In genomic region chr11:118306556-118306955, GRCh38 we compare ENCODE assay signal across 17 cellular contexts. TPM values are rescaled to one million over a fixed set of nuclear protein-coding genes. Genes with fewer than 3 reads are reported as not detected.
DNase-seq lines count a peak whose midpoint lies in the region; ATAC-seq, FAIRE-seq and TF ChIP-seq lines count a peak whose summit lies in the region.
"Had no signal": no experiment of that assay in that cellular context is flagged by ENCODE, and none has a peak within 500 bp of the region (broad histone marks: within the 10 kb centered on the region; RNA-seq: fewer than 3 reads in every experiment).

No MANE protein-coding gene starts in this region.

- no peak for FAIRE-seq in small intestine (lab: Jason Lieb, UNC)
- FAIRE-seq: GM12892 had no signal

- H3K9me3 ChIP-seq in CD4-positive, CD25-positive, alpha-beta regulatory T cell (ENCODE audit: control insufficient read depth in 2 of 2, low read length in 2 of 2): no peaks in the 10 kb centered on the region
- H3K9me3 ChIP-seq in lower lobe of right lung (no peaks in the 10 kb centered on the region), small intestine (ENCODE audit: control insufficient read depth, low read depth) (no peaks in the 10 kb centered on the region), psoas muscle (no peaks in the 10 kb centered on the region)
- H3K9me3 ChIP-seq: adrenal gland, SJCRH30 had no signal

- H3K27me3 Mint-ChIP-seq in CD4-positive, CD25-positive, alpha-beta regulatory T cell: peaks cover 5% of the 10 kb centered on the region

- H3K4me3 Mint-ChIP-seq in CD4-positive, CD25-positive, alpha-beta regulatory T cell: peak overlapping the region; percentile 86 to 100 (median 99)
- H3K4me3 Mint-ChIP-seq: stimulated activated naive B cell treated with anti-CD40 and anti-IgM and Interleukin-4, amounts not matched to agents 10 μg/mL and 1 μg/mL and 100 μg/mL, for 72 hours had no signal

- peak overlapping the region; percentile 75 to 99 (median 87) for H3K27ac Mint-ChIP-seq in CD4-positive, CD25-positive, alpha-beta regulatory T cell

- peak in 1 of 3 donors; percentile 43 for DNase-seq in CD4-positive, CD25-positive, alpha-beta regulatory T cell
- peak; percentile 47 for DNase-seq in RPMI7951 (ENCODE audit: low read depth)
- DNase-seq in activated T-cell treated with anti-CD3 and anti-CD28 coated beads, Interleukin-2, amount 50 U/mL, for 48 hours: peak; percentile 57 to 65
- DNase-seq in lower lobe of right lung: no peak
- DNase-seq in small intestine: no peak
- DNase-seq in psoas muscle: no peak
- no peak for DNase-seq in left cardiac atrium
- DNase-seq: adrenal gland; NCI-H2081 treated with DMSO at 0.1 percent for 48 hours; posterior cingulate gyrus; SJCRH30; stimulated activated naive B cell treated with anti-CD40 and anti-IgM and Interleukin-4, amounts not matched to agents 10 μg/mL and 1 μg/mL and 100 μg/mL, for 72 hours had no signal

- ATAC-seq in CD4-positive, CD25-positive, alpha-beta regulatory T cell (ENCODE audit: low read depth in 2 of 2): no peak
- ATAC-seq in lower lobe of right lung: no peak
- no peak for ATAC-seq in psoas muscle
- no peak for ATAC-seq in GM21447 (IDR thresholded peaks at IDR 0.05; ENCODE audit: unreplicated experiment)
- no peak for ATAC-seq in left cardiac atrium
- ATAC-seq: stimulated activated naive B cell treated with anti-CD40 and anti-IgM and Interleukin-4, amounts not matched to agents 10 μg/mL and 1 μg/mL and 100 μg/mL, for 72 hours had no signal

- H3K4me1 ChIP-seq in CD4-positive, CD25-positive, alpha-beta regulatory T cell (ENCODE audit: control insufficient read depth, insufficient read depth, low read length, poor library complexity, severe bottlenecking): peaks cover 75% of the 10 kb centered on the region
- no peaks in the 10 kb centered on the region for H3K4me1 ChIP-seq in lower lobe of right lung
- H3K4me1 ChIP-seq in small intestine (ENCODE audit: control insufficient read depth in 2 of 2, insufficient read depth in 1 of 2, low read depth in 1 of 2, low read length in 1 of 2): no peaks in the 10 kb centered on the region
- H3K4me1 ChIP-seq in psoas muscle: no peaks in the 10 kb centered on the region
- H3K4me1 ChIP-seq: adrenal gland, SJCRH30 had no signal

- H3K36me3 ChIP-seq in CD4-positive, CD25-positive, alpha-beta regulatory T cell (ENCODE audit: control insufficient read depth, insufficient read depth, low read length): peaks cover 27% of the 10 kb centered on the region
- H3K36me3 ChIP-seq in lower lobe of right lung (no peaks in the 10 kb centered on the region), small intestine (ENCODE audit: control insufficient read depth in 2 of 2, insufficient read depth in 2 of 2, low read length in 2 of 2) (no peaks in the 10 kb centered on the region), psoas muscle (ENCODE audit: insufficient read depth in 1 of 2, low read depth in 1 of 2) (no peaks in the 10 kb centered on the region)
- H3K36me3 ChIP-seq: adrenal gland, SJCRH30 had no signal

- no peaks in the 10 kb centered on the region for H3K27me3 ChIP-seq in CD4-positive, CD25-positive, alpha-beta regulatory T cell (ENCODE audit: control insufficient read depth, insufficient read depth, low read length)
- H3K27me3 ChIP-seq in lower lobe of right lung (ENCODE audit: low read depth) (no peaks in the 10 kb centered on the region), small intestine (ENCODE audit: control insufficient read depth in 2 of 2, insufficient read depth in 2 of 2, low read length in 2 of 2) (peaks cover 0 to 2% of the 10 kb centered on the region in 2 donors), psoas muscle (ENCODE audit: insufficient read depth in 3 of 3, low read length in 2 of 3) (peaks cover 0 to 5% (median 0%) of the 10 kb centered on the region in 3 donors)
- H3K27me3 ChIP-seq: adrenal gland, SJCRH30 had no signal

- H3K4me3 ChIP-seq in CD4-positive, CD25-positive, alpha-beta regulatory T cell (ENCODE audit: low read depth, low read length): peak overlapping the region; percentile 98
- H3K4me3 ChIP-seq in lower lobe of right lung (peak overlapping the region; percentile 5), small intestine (ENCODE audit: low read depth in 1 of 2, low read length in 2 of 2) (no peak overlapping the region), psoas muscle (no peak overlapping the region)
- H3K4me3 ChIP-seq: adrenal gland, coronary artery, SJCRH30 had no signal

- H3K9me3 Mint-ChIP-seq in CD4-positive, CD25-positive, alpha-beta regulatory T cell: no peaks in the 10 kb centered on the region

- H3K4me1 Mint-ChIP-seq in CD4-positive, CD25-positive, alpha-beta regulatory T cell: peaks cover 20 to 86% (median 56%) of the 10 kb centered on the region in 4 donors

- WGBS in small intestine, 3 donors: 73 to 74% (median 73%) methylated on average over 2 of the region's 2 CpGs
- WGBS in psoas muscle, 3 donors: 78 to 93% (median 78%) methylated on average over 2 of the region's 2 CpGs

- H3K36me3 Mint-ChIP-seq in CD4-positive, CD25-positive, alpha-beta regulatory T cell: peaks cover 48% of the 10 kb centered on the region
- H3K36me3 Mint-ChIP-seq: stimulated activated naive B cell treated with anti-CD40 and anti-IgM and Interleukin-4, amounts not matched to agents 10 μg/mL and 1 μg/mL and 100 μg/mL, for 72 hours had no signal

- TF ChIP-seq CTCF in lower lobe of right lung (IDR thresholded peaks at IDR 0.05) (no peak), psoas muscle (IDR thresholded peaks at IDR 0.05) (no peak)

- peak overlapping the region; percentile 89 for H3K27ac ChIP-seq in CD4-positive, CD25-positive, alpha-beta regulatory T cell (ENCODE audit: insufficient read depth, low read length, poor library complexity, severe bottlenecking)
- H3K27ac ChIP-seq in lower lobe of right lung (no peak overlapping the region), small intestine (ENCODE audit: low read depth in 1 of 2, low read length in 1 of 2) (peak overlapping the region in 1 of 2 donors; percentile 19), psoas muscle (no peak overlapping the region)
- H3K27ac ChIP-seq: adrenal gland, coronary artery, SJCRH30 had no signal

- intact Hi-C loops in lower lobe of right lung (cut with DNase I): no loop called here
- intact Hi-C loops in psoas muscle (cut with DNase I): no loop called here
- intact Hi-C loops in left cardiac atrium (cut with DNase I): no loop called here

RNA-seq across cellular contexts. Expression of gene CD3E, which starts 2.0 kb away (rescaled TPM):
- total RNA-seq in CD4-positive, CD25-positive, alpha-beta regulatory T cell: 585 TPM
- 100 to 1,000 TPM; 704 to 823 (median 778) TPM for polyA plus RNA-seq in CD4-positive, CD25-positive, alpha-beta regulatory T cell
- not detected in 2 replicates for total RNA-seq in RPMI7951 (2014; rRNA removed; shearing (Covaris generic))
- 9.9 TPM for total RNA-seq in lower lobe of right lung
- 10 to 100 TPM in 1 of 3 donors, 1 to 10 TPM in 2; 5.9 to 13.8 (median 6.9) TPM for polyA plus RNA-seq in small intestine
- 1 to 10 TPM in 1 of 4 donors, under 1 TPM in 3; 0.24 to 1.2 (median 0.67) TPM for total RNA-seq in psoas muscle
- under 1 TPM; 0.15 to 0.27 (median 0.22) TPM for polyA plus RNA-seq in psoas muscle
- total RNA-seq in left cardiac atrium: 1 to 10 TPM; 1.6 to 3.7 TPM
- total RNA-seq: Daoy, H4, SJCRH30 had no signal

RNA-seq across cellular contexts. Expression of gene CD3D, which starts 35.9 kb away (rescaled TPM):
- total RNA-seq in CD4-positive, CD25-positive, alpha-beta regulatory T cell: 476 TPM
- polyA plus RNA-seq in CD4-positive, CD25-positive, alpha-beta regulatory T cell: 1,000 to 10,000 TPM; 1,148 to 1,577 (median 1,304) TPM
- not detected in 2 replicates for total RNA-seq in RPMI7951 (2014; rRNA removed; shearing (Covaris generic))
- total RNA-seq in lower lobe of right lung: 7.4 TPM
- 10 to 100 TPM in 1 of 3 donors, 1 to 10 TPM in 2; 5.4 to 14.6 (median 6.9) TPM for polyA plus RNA-seq in small intestine
- under 1 TPM in 3 of 4 donors, not detected in 1; 0.45 to 0.81 (median 0.50) TPM for total RNA-seq in psoas muscle
- polyA plus RNA-seq in psoas muscle: under 1 TPM; 0.12 to 0.20 (median 0.19) TPM
- total RNA-seq in left cardiac atrium: 1 to 10 TPM in 1 of 2 donors, under 1 TPM in 1; 0.86 to 2.0 TPM
- total RNA-seq: H4, SJCRH30 had no signal

RNA-seq across cellular contexts. Expression of gene CD3G, which starts 37.6 kb away (rescaled TPM):
- total RNA-seq in CD4-positive, CD25-positive, alpha-beta regulatory T cell: 196 TPM
- 100 to 1,000 TPM; 393 to 477 (median 433) TPM for polyA plus RNA-seq in CD4-positive, CD25-positive, alpha-beta regulatory T cell
- total RNA-seq in RPMI7951 (2014; rRNA removed; shearing (Covaris generic)): not detected in 2 replicates
- total RNA-seq in lower lobe of right lung (4.0 TPM), psoas muscle (under 1 TPM; 0.26 to 0.71 (median 0.57) TPM), left cardiac atrium (1 to 10 TPM in 1 of 2 donors, under 1 TPM in 1; 0.76 to 1.4 TPM)
- polyA plus RNA-seq in small intestine (1 to 10 TPM in 2 of 3 donors, under 1 TPM in 1; 0.45 to 7.3 (median 1.1) TPM), psoas muscle (under 1 TPM; 0.01 to 0.05 (median 0.04) TPM)
- total RNA-seq: Daoy, H4, SJCRH30 had no signal

RNA-seq across cellular contexts. Expression of gene MPZL2, which starts 42.5 kb away (rescaled TPM):
- total RNA-seq in CD4-positive, CD25-positive, alpha-beta regulatory T cell: 1.0 TPM
- polyA plus RNA-seq in CD4-positive, CD25-positive, alpha-beta regulatory T cell: under 1 TPM in 1 of 4 donors, not detected in 3; 0.37 TPM
- total RNA-seq in RPMI7951 (2014; rRNA removed; shearing (Covaris generic)): 0.72 TPM in 1 of 2 replicates, not detected in the other
- total RNA-seq in lower lobe of right lung: 85.3 TPM
- polyA plus RNA-seq in small intestine: 10 to 100 TPM in 1 of 3 donors, 1 to 10 TPM in 2; 1.6 to 27.5 (median 3.1) TPM
- total RNA-seq in psoas muscle: 1 to 10 TPM; 1.1 to 8.1 (median 3.5) TPM
- polyA plus RNA-seq in psoas muscle: 1 to 10 TPM; 1.0 to 3.9 (median 2.7) TPM
- 10 to 100 TPM; 11.6 to 47.8 TPM for total RNA-seq in left cardiac atrium
- total RNA-seq: SJCRH30 had no signal

RNA-seq across cellular contexts. Expression of gene UBE4A, which starts 52.8 kb away (rescaled TPM):
- total RNA-seq in CD4-positive, CD25-positive, alpha-beta regulatory T cell: 49.1 TPM
- 10 to 100 TPM; 23.5 to 29.2 (median 25.4) TPM for polyA plus RNA-seq in CD4-positive, CD25-positive, alpha-beta regulatory T cell
- 48.6 and 60.2 TPM in 2 replicates for total RNA-seq in RPMI7951 (2014; rRNA removed; shearing (Covaris generic))
- 40.8 TPM for total RNA-seq in lower lobe of right lung
- 10 to 100 TPM; 11.3 to 14.8 (median 13.6) TPM for polyA plus RNA-seq in small intestine
- 10 to 100 TPM; 21.0 to 42.3 (median 33.0) TPM for total RNA-seq in psoas muscle
- 10 to 100 TPM; 15.0 to 31.1 (median 16.8) TPM for polyA plus RNA-seq in psoas muscle
- 10 to 100 TPM; 32.9 to 41.2 TPM for total RNA-seq in left cardiac atrium

Comparison
In these comparisons a context has a peak if more than half of its experiments do, and no peak if none do; other contexts are left out.
1. DNase-seq: peak in RPMI7951 (single experiment) and activated T-cell treated with anti-CD3 and anti-CD28 coated beads, Interleukin-2, amount 50 U/mL, for 48 hours (2 of 2); none in lower lobe of right lung (single experiment), small intestine (single experiment), psoas muscle (0 of 2) and left cardiac atrium (single experiment).
2. H3K4me3 ChIP-seq: peak in CD4-positive, CD25-positive, alpha-beta regulatory T cell (single experiment) and lower lobe of right lung (single experiment); none in small intestine (0 of 2) and psoas muscle (single experiment).
3. RNA of gene CD3E, which starts 2.0 kb away (total RNA-seq): 585 TPM in CD4-positive, CD25-positive, alpha-beta regulatory T cell (single experiment); 9.9 TPM in lower lobe of right lung (single experiment), 1.6 to 3.7 TPM in left cardiac atrium, 0.24 to 1.2 TPM in psoas muscle and not detected in RPMI7951; every median in the first group is over 10 times any median in the second.
4. RNA of gene CD3D, which starts 35.9 kb away (total RNA-seq): 476 TPM in CD4-positive, CD25-positive, alpha-beta regulatory T cell (single experiment); 7.4 TPM in lower lobe of right lung (single experiment), 0.86 to 2.0 TPM in left cardiac atrium, 0.45 to 0.81 TPM in psoas muscle and not detected in RPMI7951; every median in the first group is over 10 times any median in the second.
5. RNA of gene CD3G, which starts 37.6 kb away (total RNA-seq): 196 TPM in CD4-positive, CD25-positive, alpha-beta regulatory T cell (single experiment); 4.0 TPM in lower lobe of right lung (single experiment), 0.76 to 1.4 TPM in left cardiac atrium, 0.26 to 0.71 TPM in psoas muscle and not detected in RPMI7951; every median in the first group is over 10 times any median in the second.